8 cellular contexts compared by ENCODE assay signal in genomic region chr11:108497317-108498045, GRCh38. TPM values are rescaled to one million over a fixed set of nuclear protein-coding genes. Genes with fewer than 3 reads are reported as not detected.
DNase-seq lines count a peak whose midpoint lies in the region; ATAC-seq and TF ChIP-seq lines count a peak whose summit lies in the region.

No MANE protein-coding gene starts in this region.

- H3K4ac ChIP-seq in mesenchymal stem cell (ENCODE audit: low read depth in 1 of 2, low read length in 2 of 2) = peak overlapping the region; percentile 81 to 95

- H3K27ac ChIP-seq in endodermal cell (ENCODE audit: low read depth, low read length) (peak overlapping the region; percentile 81), mesenchymal stem cell (ENCODE audit: low read length, poor library complexity, severe bottlenecking) (peak overlapping the region; percentile 83)

- no peak for TF ChIP-seq CTCF in endodermal cell (conservative IDR thresholded peaks at IDR 0.05)

- peaks cover 15% of the 10 kb centered on the region for H3K79me1 ChIP-seq in mesenchymal stem cell (replicated peaks; ENCODE audit: low read length, poor library complexity, severe bottlenecking)

- H3K4me1 ChIP-seq in endodermal cell (ENCODE audit: control insufficient read depth, insufficient read depth, low read length) (no peaks in the 10 kb centered on the region), mesenchymal stem cell (ENCODE audit: control insufficient read depth, insufficient read depth, low read depth, low read length) (peaks cover 8% of the 10 kb centered on the region)

- peak overlapping the region; percentile 82 for H4K91ac ChIP-seq in mesenchymal stem cell (ENCODE audit: low read length)

- H2BK15ac ChIP-seq in mesenchymal stem cell (ENCODE audit: low read depth, poor library complexity, severe bottlenecking) = peak overlapping the region; percentile 80

- ATAC-seq in GM19397 (IDR thresholded peaks at IDR 0.05; ENCODE audit: unreplicated experiment) = peak; percentile 44
- peak; percentile 43 for ATAC-seq in HG03575 (IDR thresholded peaks at IDR 0.05; ENCODE audit: extremely low read depth, insufficient number of reproducible peaks, low FRiP score, unreplicated experiment)

- WGBS in endodermal cell (ENCODE audit: insufficient coverage in 1 of 2, insufficient read length in 1 of 2), 2 experiments = 3% methylated on average over 17 to 30 of the region's 30 CpGs
- WGBS in mesenchymal stem cell = 2% methylated on average over 29 of the region's 30 CpGs

- peak overlapping the region; percentile 95 to 99 for H3K18ac ChIP-seq in mesenchymal stem cell (ENCODE audit: low read depth in 1 of 2, low read length in 2 of 2)

- H2AK5ac ChIP-seq in mesenchymal stem cell (ENCODE audit: low read length, severe bottlenecking) = no peak overlapping the region

- peak overlapping the region; percentile 21 to 22 for H2BK12ac ChIP-seq in mesenchymal stem cell (ENCODE audit: low read length in 2 of 2)

- peak overlapping the region; percentile 90 for H4K8ac ChIP-seq in mesenchymal stem cell (ENCODE audit: low read length)

- H3K9me3 ChIP-seq in endodermal cell (ENCODE audit: control insufficient read depth, low read length) = no peaks in the 10 kb centered on the region
- H3K9me3 ChIP-seq in mesenchymal stem cell (ENCODE audit: control insufficient read depth, low read length) = no peaks in the 10 kb centered on the region

- H3K4me1 Mint-ChIP-seq in endodermal cell = peaks cover 18% of the 10 kb centered on the region

- H2AFZ ChIP-seq in mesenchymal stem cell (ENCODE audit: low read depth, low read length) = peak overlapping the region; percentile 36

- H3K36me3 ChIP-seq in endodermal cell (ENCODE audit: control insufficient read depth, insufficient read depth, low read length) (no peaks in the 10 kb centered on the region), mesenchymal stem cell (ENCODE audit: control insufficient read depth in 1 of 2, insufficient read depth in 2 of 2, low read depth in 1 of 2, low read length in 2 of 2) (no peaks in the 10 kb centered on the region)

- H3K4me3 ChIP-seq in endodermal cell (ENCODE audit: low read length) (peak overlapping the region; percentile 78), mesenchymal stem cell (ENCODE audit: insufficient read depth in 1 of 2, low read depth in 1 of 2, low read length in 2 of 2) (peak overlapping the region; percentile 71 to 82)

- peak overlapping the region; percentile 97 for H2BK5ac ChIP-seq in mesenchymal stem cell (ENCODE audit: low read depth, low read length, poor library complexity, severe bottlenecking)

- no peak overlapping the region for H3K14ac ChIP-seq in mesenchymal stem cell (ENCODE audit: low read length in 2 of 2)

- H3K9me3 Mint-ChIP-seq in endodermal cell = no peaks in the 10 kb centered on the region

- no peak overlapping the region for H3K23ac ChIP-seq in mesenchymal stem cell (ENCODE audit: low read length in 2 of 2)

- H3K4me2 ChIP-seq in mesenchymal stem cell (ENCODE audit: low read length, poor library complexity, severe bottlenecking) = peak overlapping the region; percentile 73

- no peaks in the 10 kb centered on the region for H3K36me3 Mint-ChIP-seq in endodermal cell (ENCODE audit: low read depth)

- peak overlapping the region; percentile 87 for H3K4me3 Mint-ChIP-seq in endodermal cell

- H3K27ac Mint-ChIP-seq in endodermal cell = peak overlapping the region; percentile 99

- H3K9ac ChIP-seq in endodermal cell (ENCODE audit: extremely low read depth, low read length, poor library complexity, severe bottlenecking) (peak overlapping the region; percentile 75), mesenchymal stem cell (ENCODE audit: low read length) (peak overlapping the region; percentile 94)

- no peak overlapping the region for H2BK120ac ChIP-seq in mesenchymal stem cell (ENCODE audit: low read depth, low read length)

- DNase-seq in CD1c-positive myeloid dendritic cell (ENCODE audit: extremely low spot score) = peak; percentile 97
- DNase-seq in NOMO-1 treated with dmso at 0.1 percent for 144 hours (lab: John Stamatoyannopoulos, UW; ENCODE audit: unreplicated experiment) = peak; percentile 81
- DNase-seq in activated CD8-positive, alpha-beta memory T cell treated with anti-CD3 and anti-CD28 coated beads, Interleukin-2, amount 50 U/mL, for 1 hour (ENCODE audit: extremely low read depth) = peak; percentile 50
- DNase-seq in endodermal cell = peak; percentile 94
- peak; percentile 100 for DNase-seq in mesenchymal stem cell
- DNase-seq in stimulated activated CD8-positive, alpha-beta memory T cell treated with anti-CD3 and anti-CD28 coated beads, Interleukin-12 subunit alpha, Interleukin-12 subunit beta, amount 100 ng/mL, for 24 hours (ENCODE audit: extremely low read depth) = peak; percentile 30

- H3K27me3 ChIP-seq in endodermal cell (ENCODE audit: control insufficient read depth, insufficient read depth, low read length, poor library complexity, severe bottlenecking) (peaks cover 5% of the 10 kb centered on the region), mesenchymal stem cell (ENCODE audit: control insufficient read depth in 1 of 2, insufficient read depth in 1 of 2, low read length in 2 of 2) (no peaks in the 10 kb centered on the region)

- peaks cover 14% of the 10 kb centered on the region for H3K27me3 Mint-ChIP-seq in endodermal cell (ENCODE audit: insufficient read depth)

RNA-seq across cellular contexts. Expression of gene POGLUT3, which starts 0.7 kb away (rescaled TPM):
- 10 to 100 TPM; 22.0 to 28.7 TPM for total RNA-seq in endodermal cell
- 32.1 TPM for polyA plus RNA-seq in endodermal cell (2013, experiment 1 of 2)
- 35.6 TPM for polyA plus RNA-seq in endodermal cell (2013, experiment 2 of 2)
- polyA plus RNA-seq in mesenchymal stem cell (2013, experiment 1 of 2) = 39.9 TPM
- polyA plus RNA-seq in mesenchymal stem cell (2013, experiment 2 of 2) = 40.6 TPM

RNA-seq across cellular contexts. Expression of gene C11orf65, which starts 30.2 kb away (rescaled TPM):
- total RNA-seq in endodermal cell = 1 to 10 TPM; 1.3 to 2.8 TPM
- 1.8 TPM for polyA plus RNA-seq in endodermal cell (2013, experiment 1 of 2)
- polyA plus RNA-seq in endodermal cell (2013, experiment 2 of 2) = 1.2 TPM
- polyA plus RNA-seq in mesenchymal stem cell (2013, experiment 1 of 2) = 0.55 TPM
- polyA plus RNA-seq in mesenchymal stem cell (2013, experiment 2 of 2) = 0.38 TPM

Comparison
In these comparisons a context has a peak if more than half of its experiments do, and no peak if none do; other contexts are left out.
1. Peak in every context shown above with its lines: DNase-seq, ATAC-seq, H3K4me3 ChIP-seq and H3K27ac ChIP-seq.
2. DNase-seq: peak in every context shown above with its lines; median percentile 100 in mesenchymal stem cell; 97 in CD1c-positive myeloid dendritic cell; 94 in endodermal cell; 81 in NOMO-1 treated with dmso at 0.1 percent for 144 hours; 50 in activated CD8-positive, alpha-beta memory T cell treated with anti-CD3 and anti-CD28 coated beads, Interleukin-2, amount 50 U/mL, for 1 hour; 30 in stimulated activated CD8-positive, alpha-beta memory T cell treated with anti-CD3 and anti-CD28 coated beads, Interleukin-12 subunit alpha, Interleukin-12 subunit beta, amount 100 ng/mL, for 24 hours.